Comparison of ENCODE assay signal across 26 cellular contexts in genomic region chr13:89352384-89352783, GRCh38.
"Had no signal": no experiment of that assay in that cellular context is flagged by ENCODE, and none has a peak within 500 bp of the region (broad histone marks: within the 10 kb centered on the region; RNA-seq: fewer than 3 reads in every experiment).

No MANE protein-coding gene starts in this region.

- ATAC-seq: natural killer cell; psoas muscle; right cardiac atrium; stimulated activated effector memory CD8-positive, alpha-beta T cell treated with anti-CD3 and anti-CD28 coated beads, Interleukin-12 subunit alpha, Interleukin-12 subunit beta, amount 100 ng/mL, for 72 hours; stimulated activated naive B cell treated with anti-CD40 and anti-IgM and Interleukin-4, amounts not matched to agents 10 μg/mL and 1 μg/mL and 100 μg/mL, for 72 hours had no signal

- DNase-seq: natural killer cell; occipital lobe; ovary; posterior cingulate gyrus; psoas muscle; right cardiac atrium; right lobe of liver; sigmoid colon; small intestine; stimulated activated CD4-positive, alpha-beta T cell treated with anti-CD3 and anti-CD28 coated beads, Interleukin-15, amount 100 ng/mL, for 24 hours; stimulated activated CD4-positive, alpha-beta T cell treated with anti-CD3 and anti-CD28 coated beads, Interleukin-2, amount 100 ng/mL, for 24 hours; stimulated activated CD4-positive, alpha-beta T cell treated with anti-CD3 and anti-CD28 coated beads, Interleukin-2, amount 100 ng/mL, for 48 hours; stimulated activated CD4-positive, alpha-beta T cell treated with anti-CD3 and anti-CD28 coated beads, Interleukin-4, amount 100 ng/mL, for 24 hours; stimulated activated naive B cell treated with anti-CD40 and anti-IgM and Interleukin-4, amounts not matched to agents 10 μg/mL and 1 μg/mL and 100 μg/mL, for 72 hours; stimulated activated naive CD4-positive, alpha-beta T cell treated with Interleukin-2 at 50 U/mL for 16 hours; stomach; thyroid gland; trophoblast cell; upper lobe of left lung had no signal

- H3K79me2 ChIP-seq: parathyroid adenoma had no signal

- FAIRE-seq: small intestine, urothelium cell line had no signal

- H3K27me3 ChIP-seq: neural progenitor cell, ovary, right lobe of liver, sigmoid colon, stomach, thyroid gland, tibial nerve, upper lobe of left lung, vagina had no signal

- H3K4me3 ChIP-seq: neural progenitor cell, ovary, psoas muscle, right lobe of liver, sigmoid colon, stomach, thoracic aorta, thyroid gland, tibial nerve, upper lobe of left lung, vagina had no signal

- H2AFZ ChIP-seq: neural progenitor cell, parathyroid adenoma had no signal

- H3K27ac ChIP-seq: neural progenitor cell, ovary, parathyroid adenoma, psoas muscle, right lobe of liver, sigmoid colon, stomach, thoracic aorta, thyroid gland, tibial nerve, upper lobe of left lung, vagina had no signal

- H3K9me3 ChIP-seq: ovary, psoas muscle, right lobe of liver, stomach, thoracic aorta, thyroid gland, tibial nerve, upper lobe of left lung, vagina had no signal

- H3K36me3 ChIP-seq: neural progenitor cell, ovary, right lobe of liver, sigmoid colon, stomach, thoracic aorta, thyroid gland, tibial nerve, upper lobe of left lung, vagina had no signal

- H3K4me1 ChIP-seq: neural progenitor cell, parathyroid adenoma, psoas muscle, right lobe of liver, sigmoid colon, stomach, thyroid gland, tibial nerve, upper lobe of left lung, vagina had no signal

- H3K4me2 ChIP-seq: neural progenitor cell had no signal

- H3K9ac ChIP-seq: neural progenitor cell, parathyroid adenoma had no signal
